Comparison of ENCODE assay signal across 8 cellular contexts in the genomic region with DNA sequence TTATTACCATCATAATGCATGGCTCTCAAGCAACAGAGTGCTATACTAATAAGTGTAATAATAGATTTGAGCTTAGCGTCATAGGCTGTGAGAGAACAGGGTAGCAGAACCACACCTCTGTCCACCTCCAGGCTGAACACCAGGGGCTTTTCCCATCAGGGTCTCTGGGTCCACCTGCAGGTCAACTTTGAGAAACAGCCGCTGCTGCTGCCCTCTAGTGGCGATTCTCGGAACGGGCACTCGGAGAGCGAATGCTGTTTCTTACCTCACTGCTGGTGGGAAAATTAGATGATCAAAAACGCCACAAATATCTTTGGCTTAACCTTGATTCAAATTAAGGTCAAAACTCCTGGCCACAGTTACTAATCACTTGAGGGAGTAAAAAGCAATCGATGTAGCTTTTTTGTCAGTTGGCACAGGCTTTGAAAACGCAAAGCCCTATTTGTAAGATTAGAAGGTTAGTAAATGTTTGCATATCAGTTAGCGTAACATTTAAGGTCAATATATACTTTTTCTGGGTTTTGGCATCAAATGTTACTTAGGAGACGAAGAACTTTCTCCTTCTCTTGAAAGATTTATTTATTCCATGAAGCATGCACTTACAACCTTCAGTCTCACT.
DNase-seq lines count a peak whose midpoint lies in the region; ATAC-seq lines count a peak whose summit lies in the region.

No MANE protein-coding gene starts in this region.

- no peaks in the 10 kb centered on the region for H3K9me3 Mint-ChIP-seq in activated CD4-positive, alpha-beta T cell treated with anti-CD3 and anti-CD28 coated beads, Interleukin-2, amount 10 ng/mL, durations not matched to agents 7 days and 5 days
- H3K9me3 Mint-ChIP-seq in naive B cell: no peaks in the 10 kb centered on the region

- H3K4me1 Mint-ChIP-seq in activated CD4-positive, alpha-beta T cell treated with anti-CD3 and anti-CD28 coated beads, Interleukin-2, amount 10 ng/mL, durations not matched to agents 7 days and 5 days: no peaks in the 10 kb centered on the region
- H3K4me1 Mint-ChIP-seq in naive B cell: no peaks in the 10 kb centered on the region

- no peak overlapping the region for H3K4me3 Mint-ChIP-seq in activated CD4-positive, alpha-beta T cell treated with anti-CD3 and anti-CD28 coated beads, Interleukin-2, amount 10 ng/mL, durations not matched to agents 7 days and 5 days
- H3K4me3 Mint-ChIP-seq in naive B cell: no peak overlapping the region

- no peaks in the 10 kb centered on the region for H3K27me3 Mint-ChIP-seq in activated CD4-positive, alpha-beta T cell treated with anti-CD3 and anti-CD28 coated beads, Interleukin-2, amount 10 ng/mL, durations not matched to agents 7 days and 5 days
- peaks cover 0 to 10% (median 10%) of the 10 kb centered on the region in 3 donors for H3K27me3 Mint-ChIP-seq in naive B cell

- no peaks in the 10 kb centered on the region for H3K36me3 Mint-ChIP-seq in activated CD4-positive, alpha-beta T cell treated with anti-CD3 and anti-CD28 coated beads, Interleukin-2, amount 10 ng/mL, durations not matched to agents 7 days and 5 days (ENCODE audit: low read depth)
- no peaks in the 10 kb centered on the region for H3K36me3 Mint-ChIP-seq in naive B cell

- DNase-seq in DMS114 treated with DMSO at 0.1 percent for 48 hours (lab: John Stamatoyannopoulos, UW; ENCODE audit: unreplicated experiment) (peak; percentile 24), NCI-H1092 (lab: John Stamatoyannopoulos, UW) (peak; percentile 58), ecto neural progenitor cell (ENCODE audit: low spot score) (peak; percentile 92), naive B cell (peak; percentile 13), substantia nigra (lab: John Stamatoyannopoulos, UW) (peak in 39 of 49 donors; percentile 9 to 75 (median 40))
- peak; percentile 68 for DNase-seq in activated CD4-positive, alpha-beta T cell treated with anti-CD3 and anti-CD28 coated beads, Interleukin-2, amount 10 ng/mL, durations not matched to agents 7 days and 5 days

- no peak overlapping the region for H3K27ac Mint-ChIP-seq in activated CD4-positive, alpha-beta T cell treated with anti-CD3 and anti-CD28 coated beads, Interleukin-2, amount 10 ng/mL, durations not matched to agents 7 days and 5 days
- no peak overlapping the region for H3K27ac Mint-ChIP-seq in naive B cell

- CTCF ChIA-PET in activated CD4-positive, alpha-beta T cell treated with anti-CD3 and anti-CD28 coated beads, Interleukin-2, amount 10 ng/mL, durations not matched to agents 7 days and 5 days (lab: Charles Lee): no interaction called here

- ATAC-seq in GM21367 (IDR thresholded peaks at IDR 0.05; ENCODE audit: unreplicated experiment) (peak; percentile 73), naive B cell (ENCODE audit: low read depth in 2 of 2) (no peak), GM19455 (IDR thresholded peaks at IDR 0.05; ENCODE audit: unreplicated experiment) (no peak)

- no peak overlapping the region for H3K27ac ChIP-seq in substantia nigra (ENCODE audit: low read depth, low read length, poor library complexity, severe bottlenecking)

- POLR2A ChIA-PET in activated CD4-positive, alpha-beta T cell treated with anti-CD3 and anti-CD28 coated beads, Interleukin-2, amount 10 ng/mL, durations not matched to agents 7 days and 5 days (lab: Charles Lee): no interaction called here

Comparison
In these comparisons a context has a peak if more than half of its experiments do, and no peak if none do; other contexts are left out.
1. DNase-seq: peak in every context shown above with its lines; median percentile 92 in ecto neural progenitor cell; 68 in activated CD4-positive, alpha-beta T cell treated with anti-CD3 and anti-CD28 coated beads, Interleukin-2, amount 10 ng/mL, durations not matched to agents 7 days and 5 days; 58 in NCI-H1092; 40 in substantia nigra; 24 in DMS114 treated with DMSO at 0.1 percent for 48 hours; 13 in naive B cell.